Comparison of ENCODE assay signal across 12 cellular contexts in genomic region chr22:27220349-27220748, GRCh38.
A peak's percentile ranks its signal among the peaks of the same experiment; 100 is the strongest.
DNase-seq lines count a peak whose midpoint lies in the region; ATAC-seq and TF ChIP-seq lines count a peak whose summit lies in the region.
"Had no signal": no experiment of that assay in that cellular context is flagged by ENCODE, and none has a peak within 500 bp of the region (broad histone marks: within the 10 kb centered on the region; RNA-seq: fewer than 3 reads in every experiment).

No MANE protein-coding gene starts in this region.

- H3K36me3 ChIP-seq in GM23248 (ENCODE audit: low read depth), result 0 out of 2 replicates have a peak, but pooled peaks cover 2% of the 10 kb centered on the region
- peaks cover 2% of the 10 kb centered on the region for H3K36me3 ChIP-seq in brain microvascular endothelial cell (replicated peaks)
- H3K36me3 ChIP-seq in hepatocyte (replicated peaks; ENCODE audit: insufficient read depth, low read depth), result no peaks in the 10 kb centered on the region

- H3K9me3 ChIP-seq in GM23248 (ENCODE audit: low read depth) (no peaks in the 10 kb centered on the region), hepatocyte (ENCODE audit: low read depth) (no peaks in the 10 kb centered on the region)

- H3K9me2 ChIP-seq in GM23248 (ENCODE audit: insufficient read depth), result no peaks in the 10 kb centered on the region
- H3K9me2 ChIP-seq in hepatocyte (replicated peaks; ENCODE audit: insufficient read depth), result no peaks in the 10 kb centered on the region

- H3K79me2 ChIP-seq in GM23248 (ENCODE audit: insufficient read depth) (no peaks in the 10 kb centered on the region), hepatocyte (no peaks in the 10 kb centered on the region)

- DNase-seq in GM23248, result peak; percentile 94
- peak; percentile 91 for DNase-seq in brain microvascular endothelial cell
- peak; percentile 68 for DNase-seq in hepatocyte (ENCODE audit: low spot score)
- peak; percentile 83 for DNase-seq in stromal cell of bone marrow (ENCODE audit: low read depth)
- DNase-seq in erythroblast (lab: John Stamatoyannopoulos, UW), result no peak
- no peak for DNase-seq in DMS153 treated with DMSO at 0.1 percent for 48 hours (lab: John Stamatoyannopoulos, UW; ENCODE audit: unreplicated experiment)
- no peak for DNase-seq in nephron progenitor cell
- DNase-seq: effector CD8-positive, alpha-beta T cell; mesendoderm; NCI-H1048; NCI-H82 had no signal

- peak overlapping the region; percentile 82 for H3K27ac ChIP-seq in GM23248
- H3K27ac ChIP-seq in brain microvascular endothelial cell, result peak overlapping the region; percentile 70
- peak overlapping the region; percentile 58 for H3K27ac ChIP-seq in hepatocyte

- no peak for ATAC-seq in GM21381 (IDR thresholded peaks at IDR 0.05; ENCODE audit: unreplicated experiment)

- H3K27me3 ChIP-seq in GM23248 (replicated peaks; ENCODE audit: insufficient read depth), result no peaks in the 10 kb centered on the region
- H3K27me3 ChIP-seq in brain microvascular endothelial cell (replicated peaks), result no peaks in the 10 kb centered on the region
- H3K27me3 ChIP-seq in hepatocyte, result no peaks in the 10 kb centered on the region

- H3K36me3 Mint-ChIP-seq in nephron progenitor cell (ENCODE audit: low read depth), result no peaks in the 10 kb centered on the region

- H2AFZ ChIP-seq in GM23248, result no peak overlapping the region
- no peak overlapping the region for H2AFZ ChIP-seq in hepatocyte

- in situ Hi-C loops in GM23248 (cut with MboI), result loop anchor here (25.0 kb wide), 1 partner anchor 592 kb away; the partner anchor contains the start of gene MN1
- in situ Hi-C loops in brain microvascular endothelial cell (cut with HindIII; ENCODE audit: low pct_ligation_motif_present, low sequenced_read_pairs), result no loop called here

- H3K4me1 ChIP-seq in GM23248 (ENCODE audit: insufficient read depth), result peaks cover 47% of the 10 kb centered on the region
- H3K4me1 ChIP-seq in hepatocyte (ENCODE audit: insufficient read depth), result peaks cover 7% of the 10 kb centered on the region

- peaks cover 18% of the 10 kb centered on the region for H3K4me1 Mint-ChIP-seq in nephron progenitor cell

- 0 to 1% methylated on average over 5 of the region's 5 CpGs for WGBS in GM23248 (ENCODE audit: low coverage in 1 of 2, low lambda C conversion rate in 2 of 2, missing lambda C conversion rate in 2 of 2), 2 experiments
- 36% methylated on average over 5 of the region's 5 CpGs for WGBS in hepatocyte (ENCODE audit: low lambda C conversion rate, missing lambda C conversion rate)

- no peaks in the 10 kb centered on the region for H3K9me3 Mint-ChIP-seq in nephron progenitor cell

- peaks cover 40% of the 10 kb centered on the region for H3K27me3 Mint-ChIP-seq in nephron progenitor cell (ENCODE audit: low read depth, poor library complexity)

- H3K27ac Mint-ChIP-seq in nephron progenitor cell, result no peak overlapping the region

- H4K20me1 ChIP-seq in GM23248 (ENCODE audit: insufficient read depth) (no peaks in the 10 kb centered on the region), hepatocyte (ENCODE audit: insufficient read depth, poor library complexity, severe bottlenecking) (no peaks in the 10 kb centered on the region)

- no peak overlapping the region for H3K4me3 Mint-ChIP-seq in nephron progenitor cell

- H3K9ac ChIP-seq in GM23248, result peak overlapping the region; percentile 59

- H3F3A ChIP-seq in GM23248 (ENCODE audit: insufficient read depth), result peaks cover 36% of the 10 kb centered on the region

- peak overlapping the region; percentile 33 for H3K4me2 ChIP-seq in GM23248 (ENCODE audit: unreplicated experiment)
- no peak overlapping the region for H3K4me2 ChIP-seq in hepatocyte

- no peak for TF ChIP-seq POLR2A in erythroblast (IDR thresholded peaks at IDR 0.05; ENCODE audit: low read length)

- H3K4me3 ChIP-seq in GM23248 (no peak overlapping the region), brain microvascular endothelial cell (ENCODE audit: low read depth, low read length) (no peak overlapping the region), hepatocyte (no peak overlapping the region)

- TF ChIP-seq CTCF in brain microvascular endothelial cell (IDR thresholded peaks at IDR 0.05; ENCODE audit: low read depth, low read length, missing control alignments) (no peak), hepatocyte (IDR thresholded peaks at IDR 0.05; ENCODE audit: poor library complexity) (no peak), nephron progenitor cell (IDR thresholded peaks at IDR 0.05) (no peak)

Comparison
In these comparisons a context has a peak if more than half of its experiments do, and no peak if none do; other contexts are left out.
1. DNase-seq: peak in GM23248 (single experiment), brain microvascular endothelial cell (single experiment), hepatocyte (single experiment) and stromal cell of bone marrow (single experiment); none in erythroblast (0 of 2), DMS153 treated with DMSO at 0.1 percent for 48 hours (single experiment) and nephron progenitor cell (single experiment).
2. Peak in every context shown above with its lines, with median percentiles within 50 percentile points of each other: H3K27ac ChIP-seq.